In genomic region chr10:70985824-70986336, GRCh38 we compare ENCODE assay signal across 13 cellular contexts.
DNase-seq lines count a peak whose midpoint lies in the region; ATAC-seq and TF ChIP-seq lines count a peak whose summit lies in the region.
"Had no signal": no experiment of that assay in that cellular context is flagged by ENCODE, and none has a peak within 500 bp of the region (broad histone marks: within the 10 kb centered on the region; RNA-seq: fewer than 3 reads in every experiment).

No MANE protein-coding gene starts in this region.

- no peak for TF ChIP-seq POLR2A in prostate gland (IDR thresholded peaks at IDR 0.05)

- H3K4me3 Mint-ChIP-seq in chondrocyte (ENCODE audit: unreplicated experiment) = no peak overlapping the region
- H3K4me3 Mint-ChIP-seq: activated naive CD4-positive, alpha-beta T cell treated with anti-CD3 and anti-CD28 coated beads, Interleukin-2, amount 50 U/mL, for 24 hours; naive B cell had no signal

- no peaks in the 10 kb centered on the region for H3K27me3 ChIP-seq in prostate gland (replicated peaks; ENCODE audit: insufficient read depth)

- intact Hi-C loops in prostate gland (cut with DNase I) = no loop called here

- H3K9me3 ChIP-seq in prostate gland = no peaks in the 10 kb centered on the region

- H3K4me1 Mint-ChIP-seq in chondrocyte (ENCODE audit: low read depth) = no peaks in the 10 kb centered on the region

- TF ChIP-seq CTCF in chondrocyte (IDR thresholded peaks at IDR 0.05) = no peak
- TF ChIP-seq CTCF in prostate gland (IDR thresholded peaks at IDR 0.05) = peak in 1 of 4 experiments; percentile 10

- no peaks in the 10 kb centered on the region for H3K4me1 ChIP-seq in prostate gland (replicated peaks)

- no peak for ATAC-seq in GM21786 (IDR thresholded peaks at IDR 0.05; ENCODE audit: unreplicated experiment)
- no peak for ATAC-seq in GM21737 (IDR thresholded peaks at IDR 0.05; ENCODE audit: unreplicated experiment)

- H3K9me3 Mint-ChIP-seq in chondrocyte (ENCODE audit: low read depth) = no peaks in the 10 kb centered on the region
- H3K9me3 Mint-ChIP-seq: activated naive CD4-positive, alpha-beta T cell treated with anti-CD3 and anti-CD28 coated beads, Interleukin-2, amount 50 U/mL, for 24 hours; naive B cell had no signal

- H3K36me3 Mint-ChIP-seq in chondrocyte (ENCODE audit: low read depth) = peaks cover 2% of the 10 kb centered on the region
- H3K36me3 Mint-ChIP-seq: activated naive CD4-positive, alpha-beta T cell treated with anti-CD3 and anti-CD28 coated beads, Interleukin-2, amount 50 U/mL, for 24 hours; naive B cell had no signal

- no peak overlapping the region for H3K4me3 ChIP-seq in prostate gland

- H3K27ac ChIP-seq in prostate gland = peak overlapping the region in 1 of 2 donors; percentile 10

- 42% methylated on average over 7 of the region's 7 CpGs for WGBS in prostate gland

- DNase-seq in H4 (ENCODE audit: low spot score) = peak; percentile 90
- peak; percentile 21 for DNase-seq in NCI-H1436 treated with DMSO at 0.1 percent for 48 hours (lab: John Stamatoyannopoulos, UW)
- DNase-seq in chondrocyte (ENCODE audit: low spot score) = peak; percentile 44
- peak; percentile 17 for DNase-seq in prostate gland (ENCODE audit: low spot score)
- no peak for DNase-seq in D341Med (ENCODE audit: low spot score)
- DNase-seq: GOT3; hypothalamus; naive B cell; stimulated activated CD4-positive, alpha-beta T cell treated with anti-CD3 and anti-CD28 coated beads, Interleukin-15, amount 100 ng/mL, for 24 hours; stimulated activated naive CD4-positive, alpha-beta T cell treated with Interleukin-2 at 50 U/mL for 16 hours had no signal

- H3K27ac Mint-ChIP-seq in chondrocyte (ENCODE audit: unreplicated experiment) = no peak overlapping the region
- H3K27ac Mint-ChIP-seq: activated naive CD4-positive, alpha-beta T cell treated with anti-CD3 and anti-CD28 coated beads, Interleukin-2, amount 50 U/mL, for 24 hours; naive B cell had no signal

- H3K27me3 Mint-ChIP-seq in chondrocyte (ENCODE audit: low read depth) = peaks cover 14% of the 10 kb centered on the region
- H3K27me3 Mint-ChIP-seq: activated naive CD4-positive, alpha-beta T cell treated with anti-CD3 and anti-CD28 coated beads, Interleukin-2, amount 50 U/mL, for 24 hours; naive B cell had no signal

- no peaks in the 10 kb centered on the region for H3K36me3 ChIP-seq in prostate gland
